In genomic region chrX:74181976-74182375, GRCh38 we compare ENCODE assay signal across 7 cellular contexts.
DNase-seq lines count a peak whose midpoint lies in the region; FAIRE-seq and TF ChIP-seq lines count a peak whose summit lies in the region.
"Not testable (repeated sequence)": the region's sequence is repeated elsewhere in the genome, so short reads cannot be mapped to it uniquely, and the experiment has no call there.

No MANE protein-coding gene starts in this region.

- H3K27ac ChIP-seq in 22Rv1 (peak overlapping the region; percentile 60), trophoblast cell (ENCODE audit: low read depth, low read length) (peak overlapping the region; percentile 98)
- H3K27ac ChIP-seq in PC-9; mesendoderm (ENCODE audit: low read depth, low read length): not testable (repeated sequence)

- not testable (repeated sequence) for H3K79me1 ChIP-seq in mesendoderm (ENCODE audit: low read length)
- peaks cover 11% of the 10 kb centered on the region for H3K79me1 ChIP-seq in trophoblast cell (ENCODE audit: low read length)

- H2BK12ac ChIP-seq in trophoblast cell (ENCODE audit: low read length), result not testable (repeated sequence)

- H2AFZ ChIP-seq in PC-9; trophoblast cell (ENCODE audit: insufficient read depth, low read length, poor library complexity): not testable (repeated sequence)

- not testable (repeated sequence) for H3K18ac ChIP-seq in mesendoderm (ENCODE audit: low read length); trophoblast cell (ENCODE audit: low read length)

- peak; percentile 33 for FAIRE-seq in GM12891 (lab: Jason Lieb, UNC)

- not testable (repeated sequence) for H3K4me1 Mint-ChIP-seq in Caco-2 (ENCODE audit: low read depth, unreplicated experiment)

- not testable (repeated sequence) for H2BK15ac ChIP-seq in mesendoderm (replicated peaks; ENCODE audit: low read depth)

- not testable (repeated sequence) for H3K9ac ChIP-seq in mesendoderm (ENCODE audit: low read length); trophoblast cell (ENCODE audit: low read length)

- intact Hi-C loops in Caco-2 (cut with micrococcal nuclease; ENCODE audit: unreplicated experiment); PC-9 (cut with micrococcal nuclease; ENCODE audit: unreplicated experiment): not testable (repeated sequence)

- DNase-seq in Caco-2 (peak; percentile 42 to 65), PC-9 (peak; percentile 3 to 36), SIG-M5 treated with dmso at 0.1 percent for 504 hours (lab: John Stamatoyannopoulos, UW; ENCODE audit: unreplicated experiment) (peak; percentile 7), mesendoderm (peak; percentile 86), trophoblast cell (peak; percentile 83 to 86)
- not testable (repeated sequence) for DNase-seq in GM12891 (ENCODE audit: insufficient read length, low spot score)

- H3K9me2 ChIP-seq in PC-9 (ENCODE audit: insufficient read depth), result not testable (repeated sequence)

- peak overlapping the region; percentile 92 for H4K91ac ChIP-seq in trophoblast cell (ENCODE audit: low read depth, low read length)

- H2BK120ac ChIP-seq in mesendoderm (ENCODE audit: low read depth, low read length), result not testable (repeated sequence)
- H2BK120ac ChIP-seq in trophoblast cell (ENCODE audit: insufficient read depth, low read length, poor library complexity), result peak overlapping the region; percentile 94

- not testable (repeated sequence) for H2AK5ac ChIP-seq in mesendoderm (ENCODE audit: low read length); trophoblast cell (ENCODE audit: low read length)

- H2BK5ac ChIP-seq in mesendoderm (ENCODE audit: low read length), result not testable (repeated sequence)
- peak overlapping the region; percentile 99 for H2BK5ac ChIP-seq in trophoblast cell (ENCODE audit: low read depth, low read length, poor library complexity)

- H3K36me3 Mint-ChIP-seq in Caco-2 (ENCODE audit: insufficient read depth, unreplicated experiment), result not testable (repeated sequence)

- peak overlapping the region; percentile 62 for H4K12ac ChIP-seq in trophoblast cell (ENCODE audit: low read depth, low read length)

- peak overlapping the region; percentile 84 for H3K14ac ChIP-seq in trophoblast cell (ENCODE audit: low read length)

- POLR2A ChIA-PET in Caco-2 (lab: Charles Lee), result not testable (repeated sequence)
- POLR2A ChIA-PET in PC-9 (lab: Charles Lee; ENCODE audit: unreplicated experiment), result interaction anchor here (0.7 kb wide), 1 partner anchor 322 kb away, joined by 5 read pairs; no protein-coding TSS in a partner anchor

- not testable (repeated sequence) for H3K27me3 Mint-ChIP-seq in Caco-2 (ENCODE audit: insufficient read depth, unreplicated experiment)

- H3K4me1 ChIP-seq in Caco-2, result peaks cover 24% of the 10 kb centered on the region
- H3K4me1 ChIP-seq in PC-9 (replicated peaks; ENCODE audit: insufficient read depth); mesendoderm (ENCODE audit: control insufficient read depth, low read depth, low read length); trophoblast cell (ENCODE audit: control insufficient read depth in 1 of 2, insufficient read depth in 2 of 2, low read length in 2 of 2): not testable (repeated sequence)

- not testable (repeated sequence) for H3K4me2 ChIP-seq in PC-9; mesendoderm (ENCODE audit: low read length); trophoblast cell (ENCODE audit: low read length)

- not testable (repeated sequence) for H3K4me3 ChIP-seq in Caco-2 (ENCODE audit: low read depth, low read length); PC-9; mesendoderm (ENCODE audit: low read length); trophoblast cell (ENCODE audit: low read depth, low read length)

- CTCF ChIA-PET in Caco-2 (lab: Charles Lee); PC-9 (lab: Charles Lee): not testable (repeated sequence)

- H3K27me3 ChIP-seq in Caco-2 (replicated peaks; ENCODE audit: control insufficient read depth, insufficient read depth, low read length); PC-9 (ENCODE audit: insufficient read depth, low read depth); mesendoderm (ENCODE audit: insufficient read depth, low read length, poor library complexity); trophoblast cell (ENCODE audit: insufficient read depth, low read length): not testable (repeated sequence)

- H3K4ac ChIP-seq in mesendoderm (ENCODE audit: low read depth, low read length); trophoblast cell (ENCODE audit: low read depth, low read length): not testable (repeated sequence)

- not testable (repeated sequence) for H3K56ac ChIP-seq in mesendoderm (ENCODE audit: low read length)

- not testable (repeated sequence) for TF ChIP-seq CTCF in 22Rv1 (IDR thresholded peaks at IDR 0.05); Caco-2 (IDR thresholded peaks at IDR 0.05; ENCODE audit: insufficient read depth in 1 of 2, low read depth in 1 of 2, low read length in 1 of 2, severe bottlenecking in 1 of 2, unreplicated experiment in 1 of 2); PC-9 (conservative IDR thresholded peaks at IDR 0.05)

- H3K79me2 ChIP-seq in PC-9 (ENCODE audit: low read depth); mesendoderm (ENCODE audit: control insufficient read depth, insufficient read depth, low read length); trophoblast cell (ENCODE audit: control insufficient read depth, insufficient read depth, low read length, poor library complexity): not testable (repeated sequence)

- not testable (repeated sequence) for H4K5ac ChIP-seq in mesendoderm (ENCODE audit: low read length)

- not testable (repeated sequence) for H3K27ac Mint-ChIP-seq in Caco-2 (ENCODE audit: unreplicated experiment)

- not testable (repeated sequence) for H3K9me3 Mint-ChIP-seq in Caco-2 (ENCODE audit: unreplicated experiment)

- H3K36me3 ChIP-seq in Caco-2 (ENCODE audit: control insufficient read depth, insufficient read depth, low read length); PC-9 (ENCODE audit: low read depth); mesendoderm (ENCODE audit: control insufficient read depth, insufficient read depth, low read length); trophoblast cell (ENCODE audit: control insufficient read depth in 1 of 2, insufficient read depth in 2 of 2, low read length in 2 of 2): not testable (repeated sequence)

- WGBS in mesendoderm (ENCODE audit: extremely low coverage, insufficient coverage, low lambda C conversion rate), result no CpG with 5 or more reads among the region's 6 CpGs
- no CpG with 5 or more reads among the region's 6 CpGs for WGBS in trophoblast cell (ENCODE audit: extremely low coverage, insufficient coverage, insufficient read length)

- TF ChIP-seq POLR2A in GM12891 (IDR thresholded peaks at IDR 0.05; ENCODE audit: low read depth, low read length), result not testable (repeated sequence)

- H3K23ac ChIP-seq in mesendoderm (ENCODE audit: low read length); trophoblast cell (ENCODE audit: low read length): not testable (repeated sequence)

- not testable (repeated sequence) for H3K9me3 ChIP-seq in Caco-2; PC-9 (ENCODE audit: insufficient read depth, low read depth); trophoblast cell (ENCODE audit: insufficient read depth, low read depth, low read length)

- H4K8ac ChIP-seq in mesendoderm (ENCODE audit: low read depth, low read length), result not testable (repeated sequence)
- H4K8ac ChIP-seq in trophoblast cell (ENCODE audit: low read depth, low read length), result peak overlapping the region; percentile 84

- H3K4me3 Mint-ChIP-seq in Caco-2 (ENCODE audit: unreplicated experiment), result not testable (repeated sequence)

- not testable (repeated sequence) for BruUV-seq in Caco-2 (replicated peaks; lab: Mats Ljungman, UMichigan); PC-9 (replicated peaks; lab: Mats Ljungman, UMichigan)

- H4K20me1 ChIP-seq in PC-9 (ENCODE audit: insufficient read depth), result not testable (repeated sequence)

- H3F3A ChIP-seq in PC-9 (ENCODE audit: insufficient read depth, low read depth), result not testable (repeated sequence)
